Comparison of ENCODE assay signal across 8 cellular contexts in the genomic region with DNA sequence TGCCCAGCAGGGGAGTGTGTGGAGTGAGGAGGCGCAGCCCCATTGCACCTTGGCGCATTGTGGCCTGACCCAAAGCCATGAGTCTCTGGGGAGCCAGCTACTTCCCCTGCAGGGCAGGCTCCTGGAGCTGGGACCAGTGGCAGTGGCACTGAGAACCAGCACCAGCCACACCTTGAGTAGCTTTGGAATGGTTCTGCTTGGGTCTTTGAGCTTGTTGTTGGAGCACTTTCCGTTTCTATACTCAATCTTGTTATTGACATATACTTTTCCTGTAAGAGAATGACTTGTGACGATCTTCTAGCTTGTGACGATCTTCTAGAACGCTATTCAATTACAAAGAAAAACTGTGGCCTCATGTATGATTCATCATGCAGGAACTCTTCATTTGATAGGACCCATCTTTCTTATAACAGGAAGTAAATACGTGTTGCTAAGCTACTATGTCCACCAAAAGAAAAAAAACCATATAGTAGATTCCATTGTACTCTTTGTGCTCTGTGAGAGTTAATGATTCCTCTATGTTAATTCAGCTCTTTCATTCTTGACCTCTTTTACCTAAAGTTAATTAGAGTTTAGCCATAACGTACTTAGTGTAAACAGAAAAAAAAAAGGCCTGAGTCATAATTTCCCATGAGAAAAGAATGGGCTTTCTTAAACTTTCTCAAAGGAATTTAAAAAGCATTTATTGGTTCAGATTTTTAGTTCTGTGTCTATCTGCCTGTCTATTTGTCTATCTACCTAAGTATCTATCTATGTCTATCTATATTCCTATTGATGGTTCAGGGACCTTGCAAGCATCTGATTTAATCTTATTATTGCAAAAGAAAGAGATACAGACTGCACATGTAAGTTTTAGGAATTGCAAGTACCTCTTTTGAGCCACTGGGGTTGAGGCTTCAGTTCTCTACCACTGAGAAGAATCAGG.
DNase-seq lines count a peak whose midpoint lies in the region; ATAC-seq, FAIRE-seq and TF ChIP-seq lines count a peak whose summit lies in the region.

No MANE protein-coding gene starts in this region.

- BruUV-seq in Caco-2 (replicated peaks; lab: Mats Ljungman, UMichigan) (no TSS peak), MCF 10A (replicated peaks; lab: Mats Ljungman, UMichigan) (TSS peak; percentile 21)

- TF ChIP-seq POLR2A in GM12892 (IDR thresholded peaks at IDR 0.05; ENCODE audit: low read depth, low read length): no peak

- H3K27ac ChIP-seq in mucosa of rectum (ENCODE audit: low read depth in 2 of 2, low read length in 2 of 2): peak overlapping the region; percentile 83 to 86

- ATAC-seq in GM21381 (IDR thresholded peaks at IDR 0.05; ENCODE audit: unreplicated experiment): no peak
- ATAC-seq in GM19324 (IDR thresholded peaks at IDR 0.05; ENCODE audit: low FRiP score, unreplicated experiment): no peak
- ATAC-seq in GM19452 (IDR thresholded peaks at IDR 0.05; ENCODE audit: unreplicated experiment): no peak

- H3K9ac ChIP-seq in mucosa of rectum (ENCODE audit: low read depth in 1 of 2, low read length in 2 of 2): peak overlapping the region in 1 of 2 donors; percentile 15

- no peaks in the 10 kb centered on the region for H3K9me3 Mint-ChIP-seq in Caco-2 (ENCODE audit: unreplicated experiment)
- H3K9me3 Mint-ChIP-seq in MCF 10A (ENCODE audit: unreplicated experiment): no peaks in the 10 kb centered on the region

- FAIRE-seq in GM12892 (lab: Jason Lieb, UNC): no peak

- CTCF ChIA-PET in Caco-2 (lab: Charles Lee) (no interaction called here), MCF 10A (lab: Yijun Ruan, JAX) (interaction anchor here (0.7 to 1.0 kb wide), 2 partner anchors 103 to 109 kb away, joined by 3 to 6 read pairs; no protein-coding TSS in a partner anchor)

- H3K4me3 Mint-ChIP-seq in Caco-2 (ENCODE audit: unreplicated experiment) (peak overlapping the region; percentile 44), MCF 10A (ENCODE audit: unreplicated experiment) (no peak overlapping the region)

- no peaks in the 10 kb centered on the region for H3K36me3 ChIP-seq in Caco-2 (ENCODE audit: control insufficient read depth, insufficient read depth, low read length)
- no peaks in the 10 kb centered on the region for H3K36me3 ChIP-seq in mucosa of rectum (ENCODE audit: control insufficient read depth in 2 of 2, insufficient read depth in 2 of 2, low read length in 2 of 2)

- POLR2A ChIA-PET in Caco-2 (lab: Charles Lee) (interaction anchor here (0.8 kb wide), 1 partner anchor 63 kb away, joined by 3 read pairs; no protein-coding TSS in a partner anchor), MCF 10A (lab: Yijun Ruan, JAX) (interaction anchor here (0.6 to 1.2 kb wide), 4 partner anchors 8 to 69 kb away, joined by 3 to 5 read pairs (median 4); no protein-coding TSS in a partner anchor)

- peak overlapping the region; percentile 82 for H3K27ac Mint-ChIP-seq in Caco-2 (ENCODE audit: unreplicated experiment)
- H3K27ac Mint-ChIP-seq in MCF 10A (ENCODE audit: low read depth, unreplicated experiment): peak overlapping the region; percentile 84

- TF ChIP-seq CTCF in Caco-2 (IDR thresholded peaks at IDR 0.05; ENCODE audit: insufficient read depth in 1 of 2, low read depth in 1 of 2, low read length in 1 of 2, severe bottlenecking in 1 of 2, unreplicated experiment in 1 of 2): no peak
- no peak for TF ChIP-seq CTCF in MCF 10A (IDR thresholded peaks at IDR 0.05; ENCODE audit: unreplicated experiment)

- H3K27me3 ChIP-seq in Caco-2 (replicated peaks; ENCODE audit: control insufficient read depth, insufficient read depth, low read length): no peaks in the 10 kb centered on the region
- no peaks in the 10 kb centered on the region for H3K27me3 ChIP-seq in mucosa of rectum (ENCODE audit: control insufficient read depth in 2 of 2, insufficient read depth in 2 of 2, low read length in 2 of 2)

- H3K9me3 ChIP-seq in Caco-2 (no peaks in the 10 kb centered on the region), mucosa of rectum (ENCODE audit: control insufficient read depth in 2 of 2, low read length in 2 of 2) (no peaks in the 10 kb centered on the region)

- H3K36me3 Mint-ChIP-seq in Caco-2 (ENCODE audit: insufficient read depth, unreplicated experiment): no peaks in the 10 kb centered on the region
- no peaks in the 10 kb centered on the region for H3K36me3 Mint-ChIP-seq in MCF 10A (ENCODE audit: insufficient read depth, unreplicated experiment)

- peaks cover 20% of the 10 kb centered on the region for H3K4me1 Mint-ChIP-seq in Caco-2 (ENCODE audit: low read depth, unreplicated experiment)
- H3K4me1 Mint-ChIP-seq in MCF 10A (ENCODE audit: insufficient read depth, unreplicated experiment): peaks cover 39% of the 10 kb centered on the region

- peak in 1 of 2 experiments; percentile 30 for DNase-seq in Caco-2
- peak; percentile 82 for DNase-seq in NCI-H226
- DNase-seq in MCF 10A (ENCODE audit: unreplicated experiment): peak; percentile 71
- no peak for DNase-seq in GM12892 (ENCODE audit: insufficient read length)

- intact Hi-C loops in Caco-2 (cut with micrococcal nuclease; ENCODE audit: unreplicated experiment) (loop anchor here (5.0 kb wide), 1 partner anchor 50 kb away; no protein-coding TSS in a partner anchor), MCF 10A (cut with micrococcal nuclease) (loop anchor here (5.0 to 10.0 kb wide), 2 partner anchors 58 to 185 kb away; no protein-coding TSS in a partner anchor)

- H3K4me1 ChIP-seq in Caco-2: peaks cover 16% of the 10 kb centered on the region
- H3K4me1 ChIP-seq in mucosa of rectum (ENCODE audit: control insufficient read depth in 2 of 2, insufficient read depth in 2 of 2, low read length in 2 of 2): peaks cover 26 to 38% of the 10 kb centered on the region in 2 donors

- H3K27me3 Mint-ChIP-seq in Caco-2 (ENCODE audit: insufficient read depth, unreplicated experiment) (no peaks in the 10 kb centered on the region), MCF 10A (ENCODE audit: insufficient read depth, unreplicated experiment) (no peaks in the 10 kb centered on the region)

- H3K4me3 ChIP-seq in Caco-2 (ENCODE audit: low read depth, low read length) (no peak overlapping the region), mucosa of rectum (ENCODE audit: low read length in 2 of 2) (peak overlapping the region; percentile 42 to 57)
